17 cellular contexts compared by ENCODE assay signal in the genomic region with DNA sequence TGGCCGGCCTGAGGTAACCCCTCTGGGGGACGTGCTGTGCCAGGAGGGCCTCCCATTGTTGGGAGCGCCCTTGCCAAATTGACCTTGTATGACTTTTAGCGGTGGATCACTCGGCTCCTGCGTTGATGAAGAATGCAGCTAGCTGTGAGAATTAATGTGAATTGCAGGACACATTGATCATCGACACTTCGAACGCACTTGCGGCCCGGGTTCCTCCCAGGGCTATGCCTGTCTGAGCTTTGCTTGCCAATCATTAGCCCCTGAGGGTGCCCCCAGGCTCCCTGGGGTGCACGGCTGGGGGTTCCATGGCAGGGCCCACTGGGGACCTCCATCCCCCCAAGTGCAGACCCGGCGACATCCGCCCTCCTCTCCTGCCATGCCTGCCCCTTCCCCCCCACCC.
DNase-seq lines count a peak whose midpoint lies in the region; ATAC-seq, FAIRE-seq and TF ChIP-seq lines count a peak whose summit lies in the region.
"Had no signal": no experiment of that assay in that cellular context is flagged by ENCODE, and none has a peak within 500 bp of the region (broad histone marks: within the 10 kb centered on the region; RNA-seq: fewer than 3 reads in every experiment).

No MANE protein-coding gene starts in this region.

- H3K9me3 Mint-ChIP-seq in astrocyte (ENCODE audit: unreplicated experiment), result peaks cover 3% of the 10 kb centered on the region
- H3K9me3 Mint-ChIP-seq in type B pancreatic cell, result no peaks in the 10 kb centered on the region

- no peak overlapping the region for H3K27ac Mint-ChIP-seq in astrocyte (ENCODE audit: unreplicated experiment)
- H3K27ac Mint-ChIP-seq in type B pancreatic cell, result no peak overlapping the region

- H3K36me3 ChIP-seq in astrocyte (ENCODE audit: insufficient read depth, low read length) (no peaks in the 10 kb centered on the region), HepG2 (replicated peaks in 1 of 2; ENCODE audit: control insufficient read depth in 1 of 2, insufficient read depth in 2 of 2, low read length in 2 of 2) (no peaks in the 10 kb centered on the region)

- H2AFZ ChIP-seq in astrocyte (ENCODE audit: low read depth, low read length), result no peak overlapping the region
- no peak overlapping the region for H2AFZ ChIP-seq in HepG2 (ENCODE audit: low read length)

- no TSS peak for BruUV-seq in HepG2 (replicated peaks; lab: Mats Ljungman, UMichigan)

- 18% methylated on average over 3 of the region's 15 CpGs for WGBS in HepG2 (ENCODE audit: low lambda C conversion rate)

- H4K20me1 ChIP-seq in astrocyte (ENCODE audit: insufficient read depth, low read length) (no peaks in the 10 kb centered on the region), HepG2 (ENCODE audit: insufficient read depth, low read length) (no peaks in the 10 kb centered on the region)

- no peak for TF ChIP-seq RAD21 in HepG2 (CRISPR knock-in tag; IDR thresholded peaks at IDR 0.05)

- H3K9ac ChIP-seq in astrocyte (ENCODE audit: low read length), result no peak overlapping the region
- no peak overlapping the region for H3K9ac ChIP-seq in HepG2 (ENCODE audit: insufficient read depth, low read depth, low read length)

- no peaks in the 10 kb centered on the region for H3K79me2 ChIP-seq in astrocyte (ENCODE audit: insufficient read depth, low read length)
- no peaks in the 10 kb centered on the region for H3K79me2 ChIP-seq in HepG2 (ENCODE audit: insufficient read depth, low read length)

- H3K4me1 ChIP-seq in astrocyte (ENCODE audit: insufficient read depth, low read length), result no peaks in the 10 kb centered on the region
- H3K4me1 ChIP-seq in HepG2 (ENCODE audit: insufficient read depth, low read length), result no peaks in the 10 kb centered on the region

- H3K4me2 ChIP-seq in astrocyte (ENCODE audit: low read length) (no peak overlapping the region), HepG2 (ENCODE audit: low read depth, low read length) (no peak overlapping the region)

- no peak for ATAC-seq in HepG2
- ATAC-seq in HG02610 (IDR thresholded peaks at IDR 0.05; ENCODE audit: unreplicated experiment), result no peak
- no peak for ATAC-seq in GM19324 (IDR thresholded peaks at IDR 0.05; ENCODE audit: low FRiP score, unreplicated experiment)
- ATAC-seq: K562 had no signal

- H3K27ac ChIP-seq in astrocyte (ENCODE audit: low read depth, low read length) (no peak overlapping the region), HepG2 (ENCODE audit: extremely low read length, insufficient read depth, low read length) (no peak overlapping the region)

- intact Hi-C loops in HepG2 (cut with micrococcal nuclease; ENCODE audit: unreplicated experiment), result no loop called here

- in situ Hi-C loops in HepG2 (cut with HindIII; ENCODE audit: extremely low pct_ligation_motif_present, low pct_unique_long_range_greater_than_20kb), result no loop called here

- H3K9me3 ChIP-seq in astrocyte (ENCODE audit: insufficient read depth, low read depth, low read length), result no peaks in the 10 kb centered on the region
- peaks cover 30% of the 10 kb centered on the region; the same call in 1 of the 2 replicates for H3K9me3 ChIP-seq in HepG2 (ENCODE audit: low read length)

- H3K4me3 Mint-ChIP-seq in astrocyte (ENCODE audit: unreplicated experiment) (no peak overlapping the region), type B pancreatic cell (no peak overlapping the region)

- CTCF ChIA-PET in HepG2 (lab: Yijun Ruan, JAX; ENCODE audit: low intra/inter-chr PET ratio, low total read pairs), result no interaction called here

- no peak for TF ChIP-seq CTCF in astrocyte (IDR thresholded peaks at IDR 0.05; ENCODE audit: insufficient read depth, low read depth, low read length)
- no peak for TF ChIP-seq CTCF in HepG2 (CRISPR knock-in tag; IDR thresholded peaks at IDR 0.05)
- TF ChIP-seq CTCF in type B pancreatic cell (conservative IDR thresholded peaks at IDR 0.05), result no peak

- H3K27me3 ChIP-seq in astrocyte (ENCODE audit: insufficient read depth, low read length) (no peaks in the 10 kb centered on the region), HepG2 (ENCODE audit: control insufficient read depth in 1 of 2, insufficient read depth in 2 of 2, low read length in 2 of 2) (no peaks in the 10 kb centered on the region)

- DNase-seq in astrocyte (ENCODE audit: low read depth) (peak; percentile 0), HepG2 (ENCODE audit: low spot score) (no peak), type B pancreatic cell (ENCODE audit: extremely low spot score, unreplicated experiment) (peak; percentile 34), superior temporal gyrus (ENCODE audit: extremely low spot score) (no peak)
- DNase-seq: ACHN; C1 segment of cervical spinal cord; DMS79 treated with DMSO at 0.1 percent for 48 hours; GOT3; NCI-H1105; NCI-H1694; NCI-H2081 treated with DMSO at 0.1 percent for 48 hours; NK-92 treated with Interleukin-12 subunit alpha and Interleukin-12 subunit beta, amount 100 ng/mL, for 24 hours; Right ventricle myocardium superior had no signal

- H3K27me3 Mint-ChIP-seq in astrocyte (ENCODE audit: low read depth, unreplicated experiment), result no peaks in the 10 kb centered on the region
- no peaks in the 10 kb centered on the region for H3K27me3 Mint-ChIP-seq in type B pancreatic cell

- peak; percentile 100 for FAIRE-seq in G401.6 (lab: Jason Lieb, UNC)
- peak; percentile 100 for FAIRE-seq in astrocyte (lab: Jason Lieb, UNC)
- FAIRE-seq in HepG2 (lab: Jason Lieb, UNC), result peak; percentile 100
- FAIRE-seq: K562 had no signal

- POLR2A ChIA-PET in HepG2 (lab: Yijun Ruan, JAX), result no interaction called here

- H3K4me3 ChIP-seq in astrocyte (ENCODE audit: insufficient read depth, low read depth, low read length) (no peak overlapping the region), HepG2 (replicated peaks in 1 of 3; ENCODE audit: insufficient read depth in 1 of 3, low read depth in 2 of 3, low read length in 3 of 3) (no peak overlapping the region)
- H3K4me3 ChIP-seq: K562 had no signal

- TF ChIP-seq EP300 in HepG2 (IDR thresholded peaks at IDR 0.05; ENCODE audit: low read depth in 2 of 2, low read length in 2 of 2), result no peak
- no peak for TF ChIP-seq EP300 in HepG2 (CRISPR knock-in tag; IDR thresholded peaks at IDR 0.05; ENCODE audit: borderline replicate concordance)

- no peaks in the 10 kb centered on the region for H3K36me3 Mint-ChIP-seq in astrocyte (ENCODE audit: low read depth, unreplicated experiment)
- H3K36me3 Mint-ChIP-seq in type B pancreatic cell, result no peaks in the 10 kb centered on the region

- no peaks in the 10 kb centered on the region for H3K4me1 Mint-ChIP-seq in astrocyte (ENCODE audit: low read depth, unreplicated experiment)
- H3K4me1 Mint-ChIP-seq in type B pancreatic cell (ENCODE audit: unreplicated experiment), result no peaks in the 10 kb centered on the region

- TF ChIP-seq POLR2A in HepG2 (IDR thresholded peaks at IDR 0.05; ENCODE audit: insufficient read depth in 1 of 2, low read depth in 2 of 2, low read length in 2 of 2), result no peak

TF ChIP-seq in HepG2, 621 proteins besides CTCF, POLR2A, EP300 and RAD21 (continues in another document):
- TF ChIP-seq, protein P1, sequence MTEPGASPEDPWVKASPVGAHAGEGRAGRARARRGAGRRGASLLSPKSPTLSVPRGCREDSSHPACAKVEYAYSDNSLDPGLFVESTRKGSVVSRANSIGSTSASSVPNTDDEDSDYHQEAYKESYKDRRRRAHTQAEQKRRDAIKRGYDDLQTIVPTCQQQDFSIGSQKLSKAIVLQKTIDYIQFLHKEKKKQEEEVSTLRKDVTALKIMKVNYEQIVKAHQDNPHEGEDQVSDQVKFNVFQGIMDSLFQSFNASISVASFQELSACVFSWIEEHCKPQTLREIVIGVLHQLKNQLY (CRISPR knock-in tag; IDR thresholded peaks at IDR 0.05), result no peak
- TF ChIP-seq, protein P2, sequence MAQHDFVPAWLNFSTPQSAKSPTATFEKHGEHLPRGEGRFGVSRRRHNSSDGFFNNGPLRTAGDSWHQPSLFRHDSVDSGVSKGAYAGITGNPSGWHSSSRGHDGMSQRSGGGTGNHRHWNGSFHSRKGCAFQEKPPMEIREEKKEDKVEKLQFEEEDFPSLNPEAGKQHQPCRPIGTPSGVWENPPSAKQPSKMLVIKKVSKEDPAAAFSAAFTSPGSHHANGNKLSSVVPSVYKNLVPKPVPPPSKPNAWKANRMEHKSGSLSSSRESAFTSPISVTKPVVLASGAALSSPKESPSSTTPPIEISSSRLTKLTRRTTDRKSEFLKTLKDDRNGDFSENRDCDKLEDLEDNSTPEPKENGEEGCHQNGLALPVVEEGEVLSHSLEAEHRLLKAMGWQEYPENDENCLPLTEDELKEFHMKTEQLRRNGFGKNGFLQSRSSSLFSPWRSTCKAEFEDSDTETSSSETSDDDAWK (CRISPR knock-in tag; IDR thresholded peaks at IDR 0.05), result no peak
- TF ChIP-seq ZNF775 (CRISPR knock-in tag; IDR thresholded peaks at IDR 0.05; ENCODE audit: borderline replicate concordance) (no peak), ZNF441 (CRISPR knock-in tag; IDR thresholded peaks at IDR 0.05; ENCODE audit: borderline replicate concordance) (no peak), NFYB (CRISPR knock-in tag; IDR thresholded peaks at IDR 0.05) (no peak), SETDB1 (CRISPR knock-in tag; IDR thresholded peaks at IDR 0.05; ENCODE audit: borderline replicate concordance) (no peak), ADNP (CRISPR knock-in tag; IDR thresholded peaks at IDR 0.05) (no peak), TCF12 (IDR thresholded peaks at IDR 0.05) (no peak), TCF12 (CRISPR knock-in tag; IDR thresholded peaks at IDR 0.05) (no peak), ZBTB42 (CRISPR knock-in tag; IDR thresholded peaks at IDR 0.05) (no peak), ZMYM3 (CRISPR knock-in tag; IDR thresholded peaks at IDR 0.05) (no peak), SALL1 (CRISPR knock-in tag; IDR thresholded peaks at IDR 0.05) (no peak), ZNF446 (CRISPR knock-in tag; IDR thresholded peaks at IDR 0.05) (no peak), RFX1 (IDR thresholded peaks at IDR 0.05) (no peak)
- TF ChIP-seq, protein P3, sequence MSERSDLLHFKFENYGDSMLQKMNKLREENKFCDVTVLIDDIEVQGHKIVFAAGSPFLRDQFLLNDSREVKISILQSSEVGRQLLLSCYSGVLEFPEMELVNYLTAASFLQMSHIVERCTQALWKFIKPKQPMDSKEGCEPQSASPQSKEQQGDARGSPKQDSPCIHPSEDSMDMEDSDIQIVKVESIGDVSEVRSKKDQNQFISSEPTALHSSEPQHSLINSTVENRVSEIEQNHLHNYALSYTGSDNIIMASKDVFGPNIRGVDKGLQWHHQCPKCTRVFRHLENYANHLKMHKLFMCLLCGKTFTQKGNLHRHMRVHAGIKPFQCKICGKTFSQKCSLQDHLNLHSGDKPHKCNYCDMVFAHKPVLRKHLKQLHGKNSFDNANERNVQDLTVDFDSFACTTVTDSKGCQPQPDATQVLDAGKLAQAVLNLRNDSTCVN (CRISPR knock-in tag; IDR thresholded peaks at IDR 0.05; ENCODE audit: borderline replicate concordance), result no peak

Comparison
In these comparisons a context has a peak if more than half of its experiments do, and no peak if none do; other contexts are left out.
1. DNase-seq: peak in astrocyte (single experiment) and type B pancreatic cell (single experiment); none in HepG2 (single experiment) and superior temporal gyrus (single experiment).